39 cellular contexts compared by ENCODE assay signal in genomic region chr6:166651408-166651807, GRCh38.
"Had no signal": no experiment of that assay in that cellular context is flagged by ENCODE, and none has a peak within 500 bp of the region (broad histone marks: within the 10 kb centered on the region; RNA-seq: fewer than 3 reads in every experiment).

No MANE protein-coding gene starts in this region.

- H3K36me3 Mint-ChIP-seq: activated CD4-positive, alpha-beta memory T cell treated with anti-CD3 and anti-CD28 coated beads for 36 hours; activated naive CD8-positive, alpha-beta T cell treated with anti-CD3 and anti-CD28 coated beads for 36 hours; T-cell had no signal

- H3K27me3 Mint-ChIP-seq: activated B cell treated with CpG ODN at 0.5 μM for 24 hours; activated CD4-positive, alpha-beta memory T cell treated with anti-CD3 and anti-CD28 coated beads for 36 hours; activated naive CD8-positive, alpha-beta T cell treated with anti-CD3 and anti-CD28 coated beads for 36 hours; T-helper 17 cell had no signal

- H3K4me1 Mint-ChIP-seq: activated B cell treated with CpG ODN at 0.5 μM for 24 hours; activated naive CD8-positive, alpha-beta T cell treated with anti-CD3 and anti-CD28 coated beads for 36 hours had no signal

- H3K9me3 Mint-ChIP-seq: activated B cell treated with CpG ODN at 0.5 μM for 24 hours; activated CD4-positive, alpha-beta memory T cell treated with anti-CD3 and anti-CD28 coated beads for 36 hours; activated naive CD8-positive, alpha-beta T cell treated with anti-CD3 and anti-CD28 coated beads for 36 hours; activated T-cell treated with anti-CD3 and anti-CD28 coated beads, Interleukin-2, amount 50 U/mL, for 4 hours; activated T-helper 1 cell treated with anti-CD3 and anti-CD28 coated beads, Interleukin-12 subunit alpha, Interleukin-12 subunit beta, Interleukin-2, Interleukin-4 antibody, amounts not matched to agents 30 ng/mL and 10 ng/mL and 1 ng/mL, durations not matched to agents 14 hours and 24 hours and 36 hours; T-cell had no signal

- H3K4me1 ChIP-seq: ascending aorta, SJSA1 had no signal

- H3K27ac Mint-ChIP-seq: activated B cell treated with CpG ODN at 0.5 μM for 24 hours; activated CD4-positive, alpha-beta memory T cell treated with anti-CD3 and anti-CD28 coated beads for 36 hours; activated naive CD8-positive, alpha-beta T cell treated with anti-CD3 and anti-CD28 coated beads for 36 hours; activated T-helper 1 cell treated with anti-CD3 and anti-CD28 coated beads, Interleukin-12 subunit alpha, Interleukin-12 subunit beta, Interleukin-2, Interleukin-4 antibody, amounts not matched to agents 30 ng/mL and 10 ng/mL and 1 ng/mL, durations not matched to agents 14 hours and 24 hours and 36 hours; T-cell; T-helper 17 cell had no signal

- ATAC-seq: activated T-cell treated with anti-CD3 and anti-CD28 coated beads, Interleukin-2, amount 50 U/mL, for 4 hours; PC-3; SK-N-SH treated with all-trans-retinoic acid at 6 μM for 48 hours; T-cell; T-helper 17 cell had no signal

- H3K4me3 ChIP-seq: ascending aorta, cardiac muscle cell, Peyer's patch, SJSA1 had no signal

- H3K9ac ChIP-seq: KMS-11 had no signal

- H3K4me2 ChIP-seq: KMS-11 had no signal

- H3K4me3 Mint-ChIP-seq: activated B cell treated with CpG ODN at 0.5 μM for 24 hours; activated CD4-positive, alpha-beta memory T cell treated with anti-CD3 and anti-CD28 coated beads for 36 hours; activated naive CD8-positive, alpha-beta T cell treated with anti-CD3 and anti-CD28 coated beads for 36 hours; activated T-cell treated with anti-CD3 and anti-CD28 coated beads, Interleukin-2, amount 50 U/mL, for 4 hours; activated T-helper 1 cell treated with anti-CD3 and anti-CD28 coated beads, Interleukin-12 subunit alpha, Interleukin-12 subunit beta, Interleukin-2, Interleukin-4 antibody, amounts not matched to agents 30 ng/mL and 10 ng/mL and 1 ng/mL, durations not matched to agents 14 hours and 24 hours and 36 hours; T-cell; T-helper 17 cell had no signal

- H3K9me3 ChIP-seq: ascending aorta, Peyer's patch, SJSA1 had no signal

- DNase-seq: activated B cell treated with CpG ODN at 0.5 μM for 24 hours; activated CD4-positive, alpha-beta memory T cell treated with anti-CD3 and anti-CD28 coated beads for 36 hours; activated CD4-positive, alpha-beta T cell treated with anti-CD3 and anti-CD28 coated beads for 4 hours; activated CD4-positive, alpha-beta T cell treated with anti-CD3 and anti-CD28 coated beads, Interleukin-2, amount 50 U/mL, for 1 hour; activated CD4-positive, CD25-positive, alpha-beta regulatory T cell treated with anti-CD3 and anti-CD28 coated beads, Interleukin-2, amount 50 U/mL, for 72 hours; activated CD8-positive, alpha-beta memory T cell treated with anti-CD3 and anti-CD28 coated beads, Interleukin-2, amount 50 U/mL, for 4 hours; activated naive CD4-positive, alpha-beta T cell; activated naive CD4-positive, alpha-beta T cell treated with anti-CD3 and anti-CD28 coated beads, Interleukin-2, amount 50 U/mL, for 16 hours; activated naive CD8-positive, alpha-beta T cell treated with anti-CD3 and anti-CD28 coated beads for 36 hours; activated T-cell treated with anti-CD3 and anti-CD28 coated beads for 4 hours; activated T-cell treated with anti-CD3 and anti-CD28 coated beads, Interleukin-2, amount 50 U/mL, for 4 hours; amniotic stem cell; MM.1S; MV-4-11; NCI-H1092; NCI-H1417; NCI-H146; NCI-H187; NCI-H2029 treated with DMSO at 0.1 percent for 48 hours; NCI-H2107; NCI-H2171; NCI-H2227 treated with DMSO at 0.1 percent for 48 hours; NCI-H446; NCI-H510A treated with DMSO at 0.1 percent for 48 hours; NCI-H526 treated with DMSO at 0.1 percent for 48 hours; NK-92 treated with Interleukin-12 subunit alpha and Interleukin-12 subunit beta, amount 100 ng/mL, for 24 hours; PC-3; Peyer's patch; RPMI8226; SHP77 treated with DMSO at 0.1 percent for 48 hours; T-cell; T-helper 17 cell had no signal

- H3K27me3 ChIP-seq: ascending aorta, Peyer's patch had no signal

- H3K27ac ChIP-seq: ascending aorta, cardiac muscle cell, KMS-11, Peyer's patch, SJSA1, VCaP had no signal

- H3K36me3 ChIP-seq: ascending aorta, cardiac muscle cell, Peyer's patch, SJSA1 had no signal
